In the genomic region with DNA sequence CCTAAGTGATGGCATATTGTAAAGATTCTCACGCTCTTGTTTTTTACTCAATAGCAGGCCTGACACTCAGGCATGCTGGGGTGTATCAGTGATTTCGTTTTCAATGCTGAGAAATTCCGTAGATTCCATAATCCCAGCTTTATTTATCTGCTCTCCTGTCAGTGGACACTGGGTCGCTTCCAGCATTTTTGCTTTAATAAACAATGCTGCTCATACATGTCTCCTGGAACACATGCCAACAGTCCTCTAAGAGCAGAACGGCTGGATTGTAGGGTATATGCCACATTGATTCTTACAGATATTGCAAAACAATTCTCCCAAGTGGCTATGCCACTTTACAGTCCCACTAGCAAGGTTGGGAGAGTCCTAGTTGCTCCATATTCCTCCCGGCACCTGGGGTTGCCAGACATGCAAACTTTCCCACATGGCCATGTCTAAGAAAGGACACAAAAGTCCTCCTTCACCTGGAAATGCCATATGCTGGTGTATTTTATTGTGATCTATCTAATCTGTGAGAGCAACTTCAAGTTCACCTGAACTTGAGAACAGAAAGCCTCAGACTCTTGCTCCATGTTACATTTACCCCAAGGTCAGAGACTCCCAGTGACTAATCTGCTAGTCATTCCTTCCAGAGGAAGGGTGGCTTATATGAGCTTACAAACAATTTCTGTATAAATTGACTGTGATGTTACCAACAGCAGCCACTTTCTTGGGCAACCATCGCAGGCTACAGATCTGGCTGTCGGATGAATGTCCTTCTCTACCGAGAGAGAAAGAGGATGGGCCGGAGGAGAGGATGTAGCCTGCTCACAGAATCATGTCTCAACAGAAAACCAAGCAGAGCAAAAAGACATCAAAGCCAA, we compare ENCODE assay signal across 8 cellular contexts.
A peak's percentile ranks its signal among the peaks of the same experiment; 100 is the strongest.
DNase-seq lines count a peak whose midpoint lies in the region; ATAC-seq, FAIRE-seq and TF ChIP-seq lines count a peak whose summit lies in the region.

No MANE protein-coding gene starts in this region.

- TF ChIP-seq CTCF in AG10803 (conservative IDR thresholded peaks at IDR 0.05; ENCODE audit: low read length) (no peak), astrocyte (IDR thresholded peaks at IDR 0.05; ENCODE audit: insufficient read depth, low read depth, low read length) (no peak)

- H4K91ac ChIP-seq in mesenchymal stem cell (ENCODE audit: low read length), result no peak overlapping the region

- H3K4me3 ChIP-seq in AG10803 (ENCODE audit: low read length) (no peak overlapping the region), MG63 (no peak overlapping the region), astrocyte (ENCODE audit: insufficient read depth, low read depth, low read length) (peak overlapping the region; percentile 4), mesenchymal stem cell (ENCODE audit: insufficient read depth in 1 of 2, low read depth in 1 of 2, low read length in 2 of 2) (peak overlapping the region in 1 of 2 experiments; percentile 20)

- no peak for FAIRE-seq in astrocyte (lab: Jason Lieb, UNC)

- H2BK120ac ChIP-seq in mesenchymal stem cell (ENCODE audit: low read depth, low read length), result peak overlapping the region; percentile 71

- peak overlapping the region in 1 of 2 experiments; percentile 59 for H2BK12ac ChIP-seq in mesenchymal stem cell (ENCODE audit: low read length in 2 of 2)

- peaks cover 35% of the 10 kb centered on the region for H4K20me1 ChIP-seq in astrocyte (ENCODE audit: insufficient read depth, low read length)

- H3K9ac ChIP-seq in astrocyte (ENCODE audit: low read length) (peak overlapping the region; percentile 28), mesenchymal stem cell (ENCODE audit: low read length) (peak overlapping the region; percentile 44)

- H2AK5ac ChIP-seq in mesenchymal stem cell (ENCODE audit: low read length, severe bottlenecking), result peak overlapping the region; percentile 4

- H3K36me3 ChIP-seq in MG63 (no peaks in the 10 kb centered on the region), astrocyte (ENCODE audit: insufficient read depth, low read length) (no peaks in the 10 kb centered on the region), mesenchymal stem cell (ENCODE audit: control insufficient read depth in 1 of 2, insufficient read depth in 2 of 2, low read depth in 1 of 2, low read length in 2 of 2) (peaks cover 0 to 4% of the 10 kb centered on the region in 2 experiments)

- peaks cover 30% of the 10 kb centered on the region for H3K4me1 ChIP-seq in astrocyte (ENCODE audit: insufficient read depth, low read length)
- H3K4me1 ChIP-seq in mesenchymal stem cell (ENCODE audit: control insufficient read depth, insufficient read depth, low read depth, low read length), result peaks cover 24% of the 10 kb centered on the region

- 21% methylated on average over 10 of the region's 10 CpGs for WGBS in mesenchymal stem cell

- peak overlapping the region; percentile 97 for H3K27ac Mint-ChIP-seq in astrocyte (ENCODE audit: unreplicated experiment)

- H2BK15ac ChIP-seq in mesenchymal stem cell (ENCODE audit: low read depth, poor library complexity, severe bottlenecking), result no peak overlapping the region

- H3K14ac ChIP-seq in mesenchymal stem cell (ENCODE audit: low read length in 2 of 2), result no peak overlapping the region

- peak overlapping the region in 1 of 2 experiments; percentile 85 for H3K18ac ChIP-seq in mesenchymal stem cell (ENCODE audit: low read depth in 1 of 2, low read length in 2 of 2)

- peaks cover 35% of the 10 kb centered on the region for H3K79me2 ChIP-seq in astrocyte (ENCODE audit: insufficient read depth, low read length)

- no peak overlapping the region for H2BK5ac ChIP-seq in mesenchymal stem cell (ENCODE audit: low read depth, low read length, poor library complexity, severe bottlenecking)

- H3K4me2 ChIP-seq in astrocyte (ENCODE audit: low read length), result peak overlapping the region; percentile 78
- peak overlapping the region; percentile 24 for H3K4me2 ChIP-seq in mesenchymal stem cell (ENCODE audit: low read length, poor library complexity, severe bottlenecking)

- H3K36me3 Mint-ChIP-seq in astrocyte (ENCODE audit: low read depth, unreplicated experiment), result peaks cover 3% of the 10 kb centered on the region

- H3K23ac ChIP-seq in mesenchymal stem cell (ENCODE audit: low read length in 2 of 2), result no peak overlapping the region

- H3K9me3 ChIP-seq in MG63, result no peaks in the 10 kb centered on the region
- H3K9me3 ChIP-seq in astrocyte (ENCODE audit: insufficient read depth, low read depth, low read length), result no peaks in the 10 kb centered on the region
- no peaks in the 10 kb centered on the region for H3K9me3 ChIP-seq in mesenchymal stem cell (ENCODE audit: control insufficient read depth, low read length)

- no peaks in the 10 kb centered on the region for H3K27me3 Mint-ChIP-seq in astrocyte (ENCODE audit: low read depth, unreplicated experiment)

- ATAC-seq in HG03457 (IDR thresholded peaks at IDR 0.05; ENCODE audit: unreplicated experiment), result no peak

- no peaks in the 10 kb centered on the region for H3K9me3 Mint-ChIP-seq in astrocyte (ENCODE audit: unreplicated experiment)

- peaks cover 32% of the 10 kb centered on the region for H3K79me1 ChIP-seq in mesenchymal stem cell (replicated peaks; ENCODE audit: low read length, poor library complexity, severe bottlenecking)

- peak overlapping the region; percentile 57 for H3K27ac ChIP-seq in astrocyte (ENCODE audit: low read depth, low read length)
- H3K27ac ChIP-seq in mesenchymal stem cell (ENCODE audit: low read length, poor library complexity, severe bottlenecking), result peak overlapping the region; percentile 58

- H3K4me1 Mint-ChIP-seq in astrocyte (ENCODE audit: low read depth, unreplicated experiment), result peaks cover 52% of the 10 kb centered on the region

- H3K4ac ChIP-seq in mesenchymal stem cell (ENCODE audit: low read depth in 1 of 2, low read length in 2 of 2), result peak overlapping the region; percentile 13 to 92

- DNase-seq in AG10803 (ENCODE audit: low read depth) (peak; percentile 89), MG63 (peak; percentile 72), astrocyte (ENCODE audit: low read depth) (peak; percentile 90), mesenchymal stem cell (peak; percentile 97), HUDEP-2 (lab: John Stamatoyannopoulos, UW; ENCODE audit: unreplicated experiment in 76 of 76) (no peak), NCI-H446 treated with DMSO at 0.1 percent for 48 hours (lab: John Stamatoyannopoulos, UW) (no peak), NCI-H2029 treated with DMSO at 0.1 percent for 48 hours (lab: John Stamatoyannopoulos, UW) (no peak)

- H3K27me3 ChIP-seq in MG63, result no peaks in the 10 kb centered on the region
- no peaks in the 10 kb centered on the region for H3K27me3 ChIP-seq in astrocyte (ENCODE audit: insufficient read depth, low read length)
- H3K27me3 ChIP-seq in mesenchymal stem cell (ENCODE audit: control insufficient read depth in 1 of 2, insufficient read depth in 1 of 2, low read length in 2 of 2), result no peaks in the 10 kb centered on the region

- H2AFZ ChIP-seq in astrocyte (ENCODE audit: low read depth, low read length) (no peak overlapping the region), mesenchymal stem cell (ENCODE audit: low read depth, low read length) (no peak overlapping the region)

- H4K8ac ChIP-seq in mesenchymal stem cell (ENCODE audit: low read length), result peak overlapping the region; percentile 56

- H3K4me3 Mint-ChIP-seq in astrocyte (ENCODE audit: unreplicated experiment), result peak overlapping the region; percentile 60

Comparison
In these comparisons a context has a peak if more than half of its experiments do, and no peak if none do; other contexts are left out.
1. DNase-seq: peak in AG10803 (single experiment), MG63 (single experiment), astrocyte (single experiment) and mesenchymal stem cell (single experiment); none in HUDEP-2 (0 of 76), NCI-H446 treated with DMSO at 0.1 percent for 48 hours (single experiment) and NCI-H2029 treated with DMSO at 0.1 percent for 48 hours (single experiment).